In genomic region chr7:87464830-87465533, GRCh38 we compare ENCODE assay signal across 1 cellular context.
TF ChIP-seq lines count a peak whose summit lies in the region.

No MANE protein-coding gene starts in this region.

TF ChIP-seq in HepG2, 621 proteins besides CTCF, POLR2A, EP300 and RAD21 (continued from another document and continues in another):
- TF ChIP-seq ZNF609 (CRISPR knock-in tag; IDR thresholded peaks at IDR 0.05; ENCODE audit: borderline replicate concordance) = peak; percentile 85; the same call in 1 of the 2 replicates
- peak; percentile 52; the same call in 1 of the 2 replicates for TF ChIP-seq ATF2 (CRISPR knock-in tag; IDR thresholded peaks at IDR 0.05)
- TF ChIP-seq ZNF709 (CRISPR knock-in tag; IDR thresholded peaks at IDR 0.05) = peak; percentile 71; the same call in 1 of the 2 replicates
- 0 out of 2 replicates have a peak, but pooled peaks have one; percentile 33 for TF ChIP-seq TIGD3 (CRISPR knock-in tag; IDR thresholded peaks at IDR 0.05; ENCODE audit: borderline replicate concordance)
- TF ChIP-seq ZFP91 (CRISPR knock-in tag; IDR thresholded peaks at IDR 0.05; ENCODE audit: borderline replicate concordance) = peak; percentile 83
- peak; percentile 81; the same call in 1 of the 2 replicates for TF ChIP-seq HNF1B (CRISPR knock-in tag; IDR thresholded peaks at IDR 0.05)
- TF ChIP-seq KDM3A (CRISPR knock-in tag; IDR thresholded peaks at IDR 0.05; ENCODE audit: low read depth) = peak; percentile 80; the same call in 1 of the 2 replicates
- peak; percentile 60; the same call in 1 of the 2 replicates for TF ChIP-seq ZBTB37 (CRISPR knock-in tag; IDR thresholded peaks at IDR 0.05)
- TF ChIP-seq MAX (IDR thresholded peaks at IDR 0.05) = peak; percentile 81
- TF ChIP-seq RBM22 (optimal IDR thresholded peaks at IDR 0.05; ENCODE audit: low read length) = peak; percentile 57
- TF ChIP-seq AFF4 (CRISPR knock-in tag; IDR thresholded peaks at IDR 0.05) = 0 out of 2 replicates have a peak, but pooled peaks have one; percentile 43
- TF ChIP-seq BCL6 (CRISPR knock-in tag; IDR thresholded peaks at IDR 0.05) = peak; percentile 91
- TF ChIP-seq ZNF253 (CRISPR knock-in tag; IDR thresholded peaks at IDR 0.05; ENCODE audit: borderline replicate concordance) = 0 out of 2 replicates have a peak, but pooled peaks have one; percentile 39
- TF ChIP-seq ZBTB8A (CRISPR knock-in tag; IDR thresholded peaks at IDR 0.05; ENCODE audit: borderline replicate concordance, low read depth) = 0 out of 2 replicates have a peak, but pooled peaks have one; percentile 42
- TF ChIP-seq KAT7 (CRISPR knock-in tag; IDR thresholded peaks at IDR 0.05; ENCODE audit: borderline replicate concordance) = peak; percentile 95; the same call in 1 of the 2 replicates
- peak; percentile 80 for TF ChIP-seq NR2F6 (IDR thresholded peaks at IDR 0.05)
- peak; percentile 62; the same call in 1 of the 2 replicates for TF ChIP-seq NR2F6 (CRISPR knock-in tag; IDR thresholded peaks at IDR 0.05)
- peak; percentile 95 for TF ChIP-seq ZMYM4 (CRISPR knock-in tag; IDR thresholded peaks at IDR 0.05)
- peak; percentile 92 for TF ChIP-seq AHDC1 (CRISPR knock-in tag; IDR thresholded peaks at IDR 0.05; ENCODE audit: borderline replicate concordance)
- TF ChIP-seq GATAD2A (CRISPR knock-in tag; IDR thresholded peaks at IDR 0.05) = peak; percentile 96
- peak; percentile 86; the same call in 1 of the 2 replicates for TF ChIP-seq ZNF280D (CRISPR knock-in tag; IDR thresholded peaks at IDR 0.05)
